In genomic region chrX:24696241-24696640, GRCh38 we compare ENCODE assay signal across 1 cellular context.
TF ChIP-seq lines count a peak whose summit lies in the region.

No MANE protein-coding gene starts in this region.

TF ChIP-seq in HepG2, 621 proteins besides CTCF, POLR2A, EP300 and RAD21:
- TF ChIP-seq GPN1 (CRISPR knock-in tag; IDR thresholded peaks at IDR 0.05; ENCODE audit: borderline replicate concordance) (no peak), THAP8 (CRISPR knock-in tag; IDR thresholded peaks at IDR 0.05; ENCODE audit: borderline replicate concordance) (no peak), JDP2 (CRISPR knock-in tag; IDR thresholded peaks at IDR 0.05; ENCODE audit: borderline replicate concordance) (no peak), ONECUT2 (CRISPR knock-in tag; IDR thresholded peaks at IDR 0.05) (no peak), ZKSCAN1 (IDR thresholded peaks at IDR 0.05; ENCODE audit: low read length) (no peak), ZNF501 (CRISPR knock-in tag; IDR thresholded peaks at IDR 0.05) (no peak), CAMTA2 (CRISPR knock-in tag; IDR thresholded peaks at IDR 0.05; ENCODE audit: borderline replicate concordance) (no peak), CBX1 (IDR thresholded peaks at IDR 0.05; ENCODE audit: low read depth) (no peak), MAF1 (CRISPR knock-in tag; IDR thresholded peaks at IDR 0.05; ENCODE audit: borderline replicate concordance) (no peak), PBX3 (CRISPR knock-in tag; IDR thresholded peaks at IDR 0.05; ENCODE audit: borderline replicate concordance) (no peak), MED13 (CRISPR knock-in tag; IDR thresholded peaks at IDR 0.05) (no peak), ZMAT5 (CRISPR knock-in tag; IDR thresholded peaks at IDR 0.05; ENCODE audit: borderline replicate concordance, low read depth) (no peak), DPF2 (CRISPR knock-in tag; IDR thresholded peaks at IDR 0.05; ENCODE audit: borderline replicate concordance, low read depth) (no peak), ZNF780A (CRISPR knock-in tag; IDR thresholded peaks at IDR 0.05) (no peak), LRRFIP1 (CRISPR knock-in tag; conservative IDR thresholded peaks at IDR 0.05) (no peak)
TF ChIP-seq in HepG2: peak in this region for 0.
